Comparison of ENCODE assay signal across 8 cellular contexts in the genomic region with DNA sequence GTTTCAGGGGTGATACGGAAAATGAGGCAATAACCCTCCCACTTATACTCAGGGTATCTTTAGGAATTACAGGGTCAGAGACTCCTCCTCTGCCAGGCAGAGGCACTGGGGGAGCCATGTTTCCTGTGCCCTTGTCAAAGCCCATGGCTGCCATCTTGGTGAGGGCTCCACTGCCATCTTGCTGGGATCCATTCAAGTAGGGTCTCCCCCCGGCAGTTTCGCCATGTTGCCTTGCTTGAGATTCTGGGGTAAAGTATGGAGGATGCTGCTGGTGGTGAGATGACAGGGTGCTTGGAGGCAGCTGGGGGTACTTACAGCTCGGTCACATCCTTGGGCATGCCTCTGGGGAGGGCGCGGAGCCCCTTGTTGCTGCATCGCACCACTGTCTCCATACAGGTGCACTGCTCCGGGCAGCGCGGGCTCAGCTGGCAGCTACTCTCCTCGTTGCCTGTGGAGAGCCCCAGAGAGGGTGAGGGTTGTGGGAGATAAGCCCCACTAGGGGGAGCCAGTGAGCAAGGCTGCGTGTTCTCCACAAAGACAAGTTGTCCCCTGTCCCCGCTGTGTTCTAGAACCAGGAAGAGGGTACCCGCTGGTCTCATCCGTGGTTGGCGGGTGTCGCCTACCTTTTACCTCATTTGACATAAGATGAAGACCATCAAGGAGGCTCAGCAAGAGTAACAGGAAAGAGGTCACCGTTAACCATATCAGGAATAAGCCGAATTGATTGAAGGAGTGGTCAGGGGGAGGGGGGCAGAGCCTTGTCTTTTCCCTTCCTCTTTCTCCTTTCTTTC.
DNase-seq lines count a peak whose midpoint lies in the region; ATAC-seq and TF ChIP-seq lines count a peak whose summit lies in the region.

No MANE protein-coding gene starts in this region.

- CTCF ChIA-PET in activated CD8-positive, alpha-beta T cell treated with anti-CD3 and anti-CD28 coated beads for 36 hours (lab: Charles Lee): interaction anchor here (0.7 to 1.2 kb wide), 5 partner anchors 13 to 1088 kb away, joined by 3 read pairs; no protein-coding TSS in a partner anchor

- peaks cover 4% of the 10 kb centered on the region for H3K27me3 Mint-ChIP-seq in activated CD8-positive, alpha-beta T cell treated with anti-CD3 and anti-CD28 coated beads for 36 hours

- ATAC-seq in activated CD8-positive, alpha-beta T cell treated with anti-CD3 and anti-CD28 coated beads for 36 hours: peak; percentile 84
- ATAC-seq in Right ventricle myocardium superior (ENCODE audit: poor library complexity) (peak; percentile 85), HG03521 (IDR thresholded peaks at IDR 0.05; ENCODE audit: unreplicated experiment) (no peak)

- peak; percentile 62 for TF ChIP-seq CTCF in activated CD8-positive, alpha-beta T cell treated with anti-CD3 and anti-CD28 coated beads for 36 hours (IDR thresholded peaks at IDR 0.05)
- peak in 8 of 11 experiments; percentile 25 to 65 (median 47) for TF ChIP-seq CTCF in spleen (IDR thresholded peaks at IDR 0.05 in 8 of 11, conservative IDR thresholded peaks at IDR 0.05 in 3 of 11)

- H3K9me3 ChIP-seq in spleen: peaks cover 0 to 11% (median 0%) of the 10 kb centered on the region in 8 donors

- 48 to 66% (median 54%) methylated on average over 14 to 19 of the region's 19 CpGs for whole genome bisulfite sequencing in spleen, 5 donors

- peaks cover 2% of the 10 kb centered on the region for H3K4me1 Mint-ChIP-seq in activated CD8-positive, alpha-beta T cell treated with anti-CD3 and anti-CD28 coated beads for 36 hours (ENCODE audit: low read depth)

- H3K27ac ChIP-seq in spleen: no peak overlapping the region

- peaks cover 0 to 9% (median 0%) of the 10 kb centered on the region in 7 donors for H3K27me3 ChIP-seq in spleen (replicated peaks in 1 of 7)

- no peak for TF ChIP-seq POLR2A in spleen (IDR thresholded peaks at IDR 0.05)

- no peak overlapping the region for H3K4me3 ChIP-seq in spleen

- no peaks in the 10 kb centered on the region for H3K36me3 ChIP-seq in spleen

- no peaks in the 10 kb centered on the region for H3K4me1 ChIP-seq in spleen

- DNase-seq in Daoy (ENCODE audit: low read depth) (peak; percentile 71), H4 (ENCODE audit: low spot score) (peak; percentile 23), NCI-H1105 (lab: John Stamatoyannopoulos, UW) (peak; percentile 1), Right ventricle myocardium superior (peak; percentile 57), spleen (peak; percentile 72), DMS114 treated with DMSO at 0.1 percent for 48 hours (lab: John Stamatoyannopoulos, UW; ENCODE audit: unreplicated experiment) (no peak)
- DNase-seq in activated CD8-positive, alpha-beta T cell treated with anti-CD3 and anti-CD28 coated beads for 36 hours: peak; percentile 74

- POLR2A ChIA-PET in activated CD8-positive, alpha-beta T cell treated with anti-CD3 and anti-CD28 coated beads for 36 hours (lab: Charles Lee): no interaction called here

- H3K27ac Mint-ChIP-seq in activated CD8-positive, alpha-beta T cell treated with anti-CD3 and anti-CD28 coated beads for 36 hours: no peak overlapping the region

- intact Hi-C loops in activated CD8-positive, alpha-beta T cell treated with anti-CD3 and anti-CD28 coated beads for 36 hours (cut with micrococcal nuclease): no loop called here
- intact Hi-C loops in Right ventricle myocardium superior (cut with DNase I) (no loop called here), spleen (cut with DNase I; ENCODE audit: low total_unique reads) (no loop called here)

- H3K36me3 Mint-ChIP-seq in activated CD8-positive, alpha-beta T cell treated with anti-CD3 and anti-CD28 coated beads for 36 hours (ENCODE audit: low read depth): no peaks in the 10 kb centered on the region

- no peak overlapping the region for H3K4me3 Mint-ChIP-seq in activated CD8-positive, alpha-beta T cell treated with anti-CD3 and anti-CD28 coated beads for 36 hours

- no peaks in the 10 kb centered on the region for H3K9me3 Mint-ChIP-seq in activated CD8-positive, alpha-beta T cell treated with anti-CD3 and anti-CD28 coated beads for 36 hours
